Comparison of ENCODE assay signal across 10 cellular contexts in the genomic region with DNA sequence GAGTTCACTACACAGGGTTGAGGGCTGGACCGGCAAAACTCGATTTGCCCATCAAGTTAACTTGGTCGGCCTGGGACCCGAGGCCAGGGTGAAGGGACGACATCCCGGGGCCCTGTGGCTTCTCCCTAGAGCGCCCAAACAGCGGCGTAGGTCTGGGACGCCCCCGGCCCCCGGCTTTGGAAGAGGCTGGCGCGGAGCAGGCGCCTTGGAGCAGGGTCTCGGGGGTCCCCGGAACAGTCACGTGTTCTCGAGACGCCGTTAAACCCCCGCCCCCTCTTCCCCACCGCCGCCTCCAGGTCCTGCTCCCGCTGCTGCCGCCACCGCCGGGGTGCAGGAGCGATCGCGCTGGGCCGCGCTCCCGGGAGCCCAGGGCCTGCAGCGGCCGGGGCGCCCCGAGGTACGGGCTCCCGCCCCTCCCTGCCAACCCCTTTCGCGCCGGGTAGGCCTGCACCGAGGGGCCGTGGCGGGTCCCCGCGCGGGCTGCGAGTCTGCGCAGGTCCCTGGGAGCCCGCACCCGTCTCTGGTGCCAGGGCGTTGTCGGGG. TPM values are rescaled to one million over a fixed set of nuclear protein-coding genes. Genes with fewer than 3 reads are reported as not detected.
DNase-seq lines count a peak whose midpoint lies in the region; ATAC-seq and TF ChIP-seq lines count a peak whose summit lies in the region.
"Had no signal": no experiment of that assay in that cellular context is flagged by ENCODE, and none has a peak within 500 bp of the region (broad histone marks: within the 10 kb centered on the region; RNA-seq: fewer than 3 reads in every experiment).

A gene (plus strand): TSS at position 289 of the 543 bp plus-strand sequence. CDS start 6,382 bp downstream, outside the sequence.

- no peak for TF ChIP-seq CTCF in epithelial cell of proximal tubule (conservative IDR thresholded peaks at IDR 0.05; ENCODE audit: low read depth, low read length)
- TF ChIP-seq CTCF in lung (IDR thresholded peaks at IDR 0.05; ENCODE audit: control extremely low read depth, extremely low read depth) = no peak

- peak; percentile 15 for DNase-seq in NCI-H69 (lab: John Stamatoyannopoulos, UW)
- DNase-seq in epithelial cell of proximal tubule (ENCODE audit: low read depth) = no peak
- no peak for DNase-seq in lung (ENCODE audit: low spot score)
- no peak for DNase-seq in effector memory CD4-positive, alpha-beta T cell
- no peak for DNase-seq in Kasumi-1 (lab: John Stamatoyannopoulos, UW)
- DNase-seq in activated CD4-positive, alpha-beta T cell treated with anti-CD3 and anti-CD28 coated beads for 48 hours = no peak
- DNase-seq in NOMO-1 (lab: John Stamatoyannopoulos, UW; ENCODE audit: unreplicated experiment in 2 of 2) = no peak
- DNase-seq: PC-9 had no signal

- 1 to 2% methylated on average over 44 to 55 of the region's 55 CpGs for WGBS in lung, 2 donors

- no peak within 1 kb of the TSS for H3K27ac ChIP-seq in lung (ENCODE audit: low read depth in 1 of 2, low read length in 1 of 2)
- no peak within 1 kb of the TSS for H3K27ac ChIP-seq in stomach smooth muscle (ENCODE audit: low read length)
- H3K27ac ChIP-seq in effector memory CD4-positive, alpha-beta T cell (ENCODE audit: insufficient read depth, low read length, poor library complexity, severe bottlenecking) = no peak within 1 kb of the TSS
- H3K27ac ChIP-seq: PC-9 had no signal

- H3K4me1 ChIP-seq in lung (ENCODE audit: control insufficient read depth in 2 of 2, insufficient read depth in 2 of 2, low read length in 2 of 2) (peaks cover 0 to 5% of the 10 kb centered on the region in 2 donors), stomach smooth muscle (ENCODE audit: control insufficient read depth, insufficient read depth, low read length) (peaks cover 7% of the 10 kb centered on the region)
- H3K4me1 ChIP-seq in effector memory CD4-positive, alpha-beta T cell (ENCODE audit: control insufficient read depth, insufficient read depth, low read length, poor library complexity, severe bottlenecking) = no peaks in the 10 kb centered on the region

- H3K4me3 ChIP-seq in epithelial cell of proximal tubule (ENCODE audit: low read depth, low read length) = peak within 1 kb of the TSS; percentile 75
- peak within 1 kb of the TSS; percentile 25 for H3K4me3 ChIP-seq in lung
- H3K4me3 ChIP-seq in stomach smooth muscle (ENCODE audit: low read length in 2 of 2) = peak within 1 kb of the TSS; percentile 2 to 69
- no peak within 1 kb of the TSS for H3K4me3 ChIP-seq in effector memory CD4-positive, alpha-beta T cell (ENCODE audit: insufficient read depth, low read depth, low read length, poor library complexity, severe bottlenecking)
- H3K4me3 ChIP-seq: PC-9 had no signal

- ATAC-seq in lung (ENCODE audit: insufficient read depth, low FRiP score) = peak; percentile 38

- no peaks in the 10 kb centered on the region for H3K36me3 ChIP-seq in lung (ENCODE audit: control insufficient read depth in 2 of 2, insufficient read depth in 2 of 2, low read length in 2 of 2)
- no peaks in the 10 kb centered on the region for H3K36me3 ChIP-seq in stomach smooth muscle (ENCODE audit: control insufficient read depth in 2 of 2, insufficient read depth in 2 of 2, low read length in 2 of 2)
- H3K36me3 ChIP-seq in effector memory CD4-positive, alpha-beta T cell (ENCODE audit: control insufficient read depth, insufficient read depth, low read length) = no peaks in the 10 kb centered on the region

- no peaks in the 10 kb centered on the region for H3K9me3 ChIP-seq in lung (ENCODE audit: control insufficient read depth in 2 of 2, insufficient read depth in 1 of 2, low read length in 1 of 2)
- H3K9me3 ChIP-seq in stomach smooth muscle (ENCODE audit: control insufficient read depth in 2 of 2, low read length in 2 of 2) = no peaks in the 10 kb centered on the region
- H3K9me3 ChIP-seq in effector memory CD4-positive, alpha-beta T cell (ENCODE audit: control insufficient read depth, low read length) = no peaks in the 10 kb centered on the region

- H3K27me3 ChIP-seq in lung (ENCODE audit: control insufficient read depth, insufficient read depth) (no peaks in the 10 kb centered on the region), stomach smooth muscle (ENCODE audit: control insufficient read depth in 1 of 2, insufficient read depth in 2 of 2, low read length in 2 of 2) (peaks cover 6 to 21% of the 10 kb centered on the region in 2 donors)
- peaks cover 6% of the 10 kb centered on the region for H3K27me3 ChIP-seq in effector memory CD4-positive, alpha-beta T cell (replicated peaks; ENCODE audit: control insufficient read depth, insufficient read depth, low read length, poor library complexity, severe bottlenecking)

- H3K9ac ChIP-seq in stomach smooth muscle (ENCODE audit: low read length in 2 of 2) = no peak within 1 kb of the TSS

RNA-seq across cellular contexts. Expression of the gene that starts here (rescaled TPM):
- total RNA-seq in epithelial cell of proximal tubule (0.12 and 0.14 TPM in 2 replicates), lung (under 1 TPM in 1 of 2 donors, not detected in 1; 0.26 TPM)
- polyA plus RNA-seq in lung = under 1 TPM in 1 of 2 donors, not detected in 1; 0.10 TPM
- total RNA-seq: HT1080, PC-9 had no signal

Comparison
In these comparisons a context has a peak if more than half of its experiments do, and no peak if none do; other contexts are left out.
1. Peak in ATAC-seq and H3K4me3 ChIP-seq in lung; RNA of the gene not detected or under 1 TPM.